ENCODE assay signal across 8 cellular contexts in genomic region chr19:3698386-3698950, GRCh38. TPM values are rescaled to one million over a fixed set of nuclear protein-coding genes. Genes with fewer than 3 reads are reported as not detected.
DNase-seq lines count a peak whose midpoint lies in the region; ATAC-seq and TF ChIP-seq lines count a peak whose summit lies in the region.

No MANE protein-coding gene starts in this region.

- H3K27me3 ChIP-seq in right cardiac atrium (ENCODE audit: control insufficient read depth, insufficient read depth) = no peaks in the 10 kb centered on the region
- H3K27me3 ChIP-seq in suprapubic skin = no peaks in the 10 kb centered on the region

- no peaks in the 10 kb centered on the region for H3K9me3 ChIP-seq in right cardiac atrium (ENCODE audit: control insufficient read depth, low read length)
- no peaks in the 10 kb centered on the region for H3K9me3 ChIP-seq in suprapubic skin

- H3K4me3 Mint-ChIP-seq in activated T-cell treated with anti-CD3 and anti-CD28 coated beads, Interleukin-2, amount 50 U/mL, for 4 hours = peak overlapping the region; percentile 64
- H3K4me3 Mint-ChIP-seq in activated CD4-positive, alpha-beta memory T cell treated with anti-CD3 and anti-CD28 coated beads for 36 hours = peak overlapping the region; percentile 37

- WGBS in right cardiac atrium = 40% methylated on average over 12 of the region's 12 CpGs
- 56% methylated on average over 4 of the region's 12 CpGs for WGBS in suprapubic skin

- no peaks in the 10 kb centered on the region for H3K36me3 ChIP-seq in suprapubic skin

- H3K4me1 ChIP-seq in right cardiac atrium (ENCODE audit: control insufficient read depth, insufficient read depth, low read length) (peaks cover 6% of the 10 kb centered on the region), suprapubic skin (peaks cover 25% of the 10 kb centered on the region)

- peak overlapping the region; percentile 94 for H3K4me3 ChIP-seq in right cardiac atrium (ENCODE audit: low read length)
- peak overlapping the region; percentile 88 for H3K4me3 ChIP-seq in suprapubic skin

- CTCF ChIA-PET in activated CD4-positive, alpha-beta memory T cell treated with anti-CD3 and anti-CD28 coated beads for 36 hours (lab: Charles Lee) = interaction anchor here (0.7 to 4.9 kb wide), 6 partner anchors 8 to 220 kb away, joined by 3 to 39 read pairs (median 10); no protein-coding TSS in a partner anchor

- peaks cover 21% of the 10 kb centered on the region for H3K4me1 Mint-ChIP-seq in activated T-cell treated with anti-CD3 and anti-CD28 coated beads, Interleukin-2, amount 50 U/mL, for 4 hours (ENCODE audit: low read depth)
- H3K4me1 Mint-ChIP-seq in activated CD4-positive, alpha-beta memory T cell treated with anti-CD3 and anti-CD28 coated beads for 36 hours (ENCODE audit: low read depth) = peaks cover 18% of the 10 kb centered on the region

- H3K27ac ChIP-seq in right cardiac atrium (ENCODE audit: low read length) = no peak overlapping the region
- no peak overlapping the region for H3K27ac ChIP-seq in suprapubic skin

- H3K27me3 Mint-ChIP-seq in activated T-cell treated with anti-CD3 and anti-CD28 coated beads, Interleukin-2, amount 50 U/mL, for 4 hours (ENCODE audit: low read depth) = no peaks in the 10 kb centered on the region
- no peaks in the 10 kb centered on the region for H3K27me3 Mint-ChIP-seq in activated CD4-positive, alpha-beta memory T cell treated with anti-CD3 and anti-CD28 coated beads for 36 hours

- H3K27ac Mint-ChIP-seq in activated CD4-positive, alpha-beta memory T cell treated with anti-CD3 and anti-CD28 coated beads for 36 hours = no peak overlapping the region

- TF ChIP-seq CTCF in suprapubic skin (IDR thresholded peaks at IDR 0.05) = no peak

- no peaks in the 10 kb centered on the region for H3K36me3 Mint-ChIP-seq in activated T-cell treated with anti-CD3 and anti-CD28 coated beads, Interleukin-2, amount 50 U/mL, for 4 hours (ENCODE audit: insufficient read depth)
- H3K36me3 Mint-ChIP-seq in activated CD4-positive, alpha-beta memory T cell treated with anti-CD3 and anti-CD28 coated beads for 36 hours = no peaks in the 10 kb centered on the region

- no peak for TF ChIP-seq EP300 in suprapubic skin (IDR thresholded peaks at IDR 0.05)

- no peaks in the 10 kb centered on the region for H3K9me3 Mint-ChIP-seq in activated T-cell treated with anti-CD3 and anti-CD28 coated beads, Interleukin-2, amount 50 U/mL, for 4 hours
- H3K9me3 Mint-ChIP-seq in activated CD4-positive, alpha-beta memory T cell treated with anti-CD3 and anti-CD28 coated beads for 36 hours = no peaks in the 10 kb centered on the region

- POLR2A ChIA-PET in activated CD4-positive, alpha-beta memory T cell treated with anti-CD3 and anti-CD28 coated beads for 36 hours (lab: Charles Lee) = no interaction called here

- TF ChIP-seq POLR2A in suprapubic skin (IDR thresholded peaks at IDR 0.05) = no peak

- intact Hi-C loops in activated CD4-positive, alpha-beta memory T cell treated with anti-CD3 and anti-CD28 coated beads for 36 hours (cut with micrococcal nuclease) = no loop called here
- intact Hi-C loops in right cardiac atrium (cut with DNase I) = no loop called here

- DNase-seq in activated T-cell treated with anti-CD3 and anti-CD28 coated beads, Interleukin-2, amount 50 U/mL, for 4 hours = no peak
- DNase-seq in activated T-cell treated with anti-CD3 and anti-CD28 coated beads for 4 hours = no peak
- DNase-seq in activated CD4-positive, alpha-beta memory T cell treated with anti-CD3 and anti-CD28 coated beads for 36 hours = no peak
- DNase-seq in right cardiac atrium = no peak
- DNase-seq in suprapubic skin (ENCODE audit: low spot score in 2 of 2) = no peak
- no peak for DNase-seq in NCI-H1417 (lab: John Stamatoyannopoulos, UW)
- DNase-seq in HK-2 (ENCODE audit: unreplicated experiment) = no peak
- no peak for DNase-seq in AG08396 (ENCODE audit: low spot score)

- ATAC-seq in activated T-cell treated with anti-CD3 and anti-CD28 coated beads, Interleukin-2, amount 50 U/mL, for 4 hours = no peak
- ATAC-seq in right cardiac atrium = no peak

RNA-seq across cellular contexts. Expression of gene PIP5K1C, which starts 1.8 kb away (rescaled TPM):
- 10 to 100 TPM; 12.1 to 20.9 (median 16.7) TPM for total RNA-seq in activated T-cell treated with anti-CD3 and anti-CD28 coated beads, Interleukin-2, amount 50 U/mL, for 4 hours
- total RNA-seq in activated CD4-positive, alpha-beta memory T cell treated with anti-CD3 and anti-CD28 coated beads for 36 hours = 10 to 100 TPM; 14.7 to 15.7 TPM
- total RNA-seq in right cardiac atrium (10 to 100 TPM; 38.8 to 48.3 (median 40.4) TPM), suprapubic skin (10 to 100 TPM; 16.5 to 25.7 (median 20.8) TPM)
- polyA plus RNA-seq in right cardiac atrium = 31.4 TPM

RNA-seq across cellular contexts. Expression of gene TJP3, which starts 9.7 kb away (rescaled TPM):
- 1 to 10 TPM in 1 of 3 donors, under 1 TPM in 2; 0.61 to 1.1 (median 0.66) TPM for total RNA-seq in activated T-cell treated with anti-CD3 and anti-CD28 coated beads, Interleukin-2, amount 50 U/mL, for 4 hours
- total RNA-seq in activated CD4-positive, alpha-beta memory T cell treated with anti-CD3 and anti-CD28 coated beads for 36 hours = 1 to 10 TPM; 3.1 to 3.7 TPM
- not detected for total RNA-seq in right cardiac atrium
- 0.05 TPM for polyA plus RNA-seq in right cardiac atrium
- total RNA-seq in suprapubic skin = 10 to 100 TPM; 11.4 to 28.1 (median 20.1) TPM
